Comparison of ENCODE assay signal across 9 cellular contexts in genomic region chr6:149628865-149629544, GRCh38. TPM values are rescaled to one million over a fixed set of nuclear protein-coding genes. Genes with fewer than 3 reads are reported as not detected.
DNase-seq lines count a peak whose midpoint lies in the region; ATAC-seq lines count a peak whose summit lies in the region.
"Had no signal": no experiment of that assay in that cellular context is flagged by ENCODE, and none has a peak within 500 bp of the region (broad histone marks: within the 10 kb centered on the region; RNA-seq: fewer than 3 reads in every experiment).

No MANE protein-coding gene starts in this region.

- peaks cover 14% of the 10 kb centered on the region for H3K4me1 Mint-ChIP-seq in activated CD4-positive, alpha-beta T cell treated with anti-CD3 and anti-CD28 coated beads, Interleukin-2, amount 10 ng/mL, durations not matched to agents 7 days and 5 days
- peaks cover 11% of the 10 kb centered on the region for H3K4me1 Mint-ChIP-seq in stimulated activated effector memory CD8-positive, alpha-beta T cell treated with anti-CD3 and anti-CD28 coated beads, Interleukin-12 subunit alpha, Interleukin-12 subunit beta, amount 100 ng/mL, for 72 hours

- DNase-seq in activated CD4-positive, alpha-beta T cell treated with anti-CD3 and anti-CD28 coated beads, Interleukin-2, amount 10 ng/mL, durations not matched to agents 7 days and 5 days: no peak
- no peak for DNase-seq in activated CD4-positive, alpha-beta T cell treated with anti-CD3 and anti-CD28 coated beads, Interleukin-2, amount 50 U/mL, for 1 hour
- DNase-seq in MV-4-11 (lab: John Stamatoyannopoulos, UW) (peak; percentile 70), mucosa of gallbladder (ENCODE audit: low spot score) (no peak), NCI-H524 (lab: John Stamatoyannopoulos, UW) (no peak)
- DNase-seq in stimulated activated effector memory CD8-positive, alpha-beta T cell treated with anti-CD3 and anti-CD28 coated beads, Interleukin-12 subunit alpha, Interleukin-12 subunit beta, amount 100 ng/mL, for 72 hours (ENCODE audit: low spot score in 2 of 2): no peak
- no peak for DNase-seq in activated effector memory CD4-positive, alpha-beta T cell treated with anti-CD3 and anti-CD28 coated beads, Interleukin-2, amount 50 U/mL, for 16 hours
- DNase-seq: NCI-H1417 had no signal

- H3K9me3 Mint-ChIP-seq in activated CD4-positive, alpha-beta T cell treated with anti-CD3 and anti-CD28 coated beads, Interleukin-2, amount 10 ng/mL, durations not matched to agents 7 days and 5 days: no peaks in the 10 kb centered on the region
- H3K9me3 Mint-ChIP-seq in stimulated activated effector memory CD8-positive, alpha-beta T cell treated with anti-CD3 and anti-CD28 coated beads, Interleukin-12 subunit alpha, Interleukin-12 subunit beta, amount 100 ng/mL, for 72 hours: no peaks in the 10 kb centered on the region

- H3K27me3 Mint-ChIP-seq in activated CD4-positive, alpha-beta T cell treated with anti-CD3 and anti-CD28 coated beads, Interleukin-2, amount 10 ng/mL, durations not matched to agents 7 days and 5 days: no peaks in the 10 kb centered on the region

- peak overlapping the region; percentile 33 for H3K27ac Mint-ChIP-seq in activated CD4-positive, alpha-beta T cell treated with anti-CD3 and anti-CD28 coated beads, Interleukin-2, amount 10 ng/mL, durations not matched to agents 7 days and 5 days
- H3K27ac Mint-ChIP-seq in stimulated activated effector memory CD8-positive, alpha-beta T cell treated with anti-CD3 and anti-CD28 coated beads, Interleukin-12 subunit alpha, Interleukin-12 subunit beta, amount 100 ng/mL, for 72 hours: peak overlapping the region; percentile 62

- POLR2A ChIA-PET in activated CD4-positive, alpha-beta T cell treated with anti-CD3 and anti-CD28 coated beads, Interleukin-2, amount 10 ng/mL, durations not matched to agents 7 days and 5 days (lab: Charles Lee): no interaction called here

- CTCF ChIA-PET in activated CD4-positive, alpha-beta T cell treated with anti-CD3 and anti-CD28 coated beads, Interleukin-2, amount 10 ng/mL, durations not matched to agents 7 days and 5 days (lab: Charles Lee): interaction anchor here (0.6 to 0.8 kb wide), 2 partner anchors 16 to 123 kb away, joined by 3 read pairs; no protein-coding TSS in a partner anchor

- no peak overlapping the region for H3K4me3 Mint-ChIP-seq in activated CD4-positive, alpha-beta T cell treated with anti-CD3 and anti-CD28 coated beads, Interleukin-2, amount 10 ng/mL, durations not matched to agents 7 days and 5 days
- no peak overlapping the region for H3K4me3 Mint-ChIP-seq in stimulated activated effector memory CD8-positive, alpha-beta T cell treated with anti-CD3 and anti-CD28 coated beads, Interleukin-12 subunit alpha, Interleukin-12 subunit beta, amount 100 ng/mL, for 72 hours

- H3K36me3 Mint-ChIP-seq in activated CD4-positive, alpha-beta T cell treated with anti-CD3 and anti-CD28 coated beads, Interleukin-2, amount 10 ng/mL, durations not matched to agents 7 days and 5 days (ENCODE audit: low read depth): peaks cover 28% of the 10 kb centered on the region
- peaks cover 73% of the 10 kb centered on the region for H3K36me3 Mint-ChIP-seq in stimulated activated effector memory CD8-positive, alpha-beta T cell treated with anti-CD3 and anti-CD28 coated beads, Interleukin-12 subunit alpha, Interleukin-12 subunit beta, amount 100 ng/mL, for 72 hours

- peak; percentile 69 for ATAC-seq in HG02588 (IDR thresholded peaks at IDR 0.05; ENCODE audit: unreplicated experiment)
- no peak for ATAC-seq in stimulated activated effector memory CD8-positive, alpha-beta T cell treated with anti-CD3 and anti-CD28 coated beads, Interleukin-12 subunit alpha, Interleukin-12 subunit beta, amount 100 ng/mL, for 72 hours

RNA-seq across cellular contexts. Expression of gene KATNA1, which starts 19.5 kb away (rescaled TPM):
- 10 to 100 TPM; 24.7 to 27.2 TPM for total RNA-seq in activated CD4-positive, alpha-beta T cell treated with anti-CD3 and anti-CD28 coated beads, Interleukin-2, amount 10 ng/mL, durations not matched to agents 7 days and 5 days
- total RNA-seq in mucosa of gallbladder: 8.5 TPM
